ENCODE assay signal across 25 cellular contexts in genomic region chr19:46727757-46728156, GRCh38. TPM values are rescaled to one million over a fixed set of nuclear protein-coding genes. Genes with fewer than 3 reads are reported as not detected.
A peak's percentile ranks its signal among the peaks of the same experiment; 100 is the strongest.
DNase-seq lines count a peak whose midpoint lies in the region; ATAC-seq, FAIRE-seq and TF ChIP-seq lines count a peak whose summit lies in the region.
"Had no signal": no experiment of that assay in that cellular context is flagged by ENCODE, and none has a peak within 500 bp of the region (broad histone marks: within the 10 kb centered on the region; RNA-seq: fewer than 3 reads in every experiment).

No MANE protein-coding gene starts in this region.

- H3K4me1 ChIP-seq in breast epithelium: no peaks in the 10 kb centered on the region
- H3K4me1 ChIP-seq in astrocyte (ENCODE audit: insufficient read depth, low read length): peaks cover 31% of the 10 kb centered on the region
- peaks cover 12% of the 10 kb centered on the region for H3K4me1 ChIP-seq in muscle layer of colon (ENCODE audit: insufficient read depth, low read length)
- H3K4me1 ChIP-seq in upper lobe of left lung: peaks cover 36 to 62% (median 40%) of the 10 kb centered on the region in 4 donors
- no peaks in the 10 kb centered on the region for H3K4me1 ChIP-seq in foreskin keratinocyte
- H3K4me1 ChIP-seq: body of pancreas, pancreas had no signal

- 81 to 83% methylated on average over 8 to 11 of the region's 11 CpGs for WGBS in upper lobe of left lung, 2 donors

- peak overlapping the region; percentile 8 to 19 for H3K27ac ChIP-seq in breast epithelium
- no peak overlapping the region for H3K27ac ChIP-seq in astrocyte (ENCODE audit: low read depth, low read length)
- H3K27ac ChIP-seq in muscle layer of colon (ENCODE audit: low read depth, low read length): peak overlapping the region; percentile 2
- peak overlapping the region in 3 of 4 donors; percentile 23 to 69 (median 57) for H3K27ac ChIP-seq in upper lobe of left lung
- H3K27ac ChIP-seq in foreskin keratinocyte: no peak overlapping the region
- H3K27ac ChIP-seq: body of pancreas, hepatocyte, pancreas had no signal

- H3K9me3 Mint-ChIP-seq in MCF 10A (ENCODE audit: unreplicated experiment) (no peaks in the 10 kb centered on the region), astrocyte (ENCODE audit: unreplicated experiment) (no peaks in the 10 kb centered on the region), osteocyte (ENCODE audit: unreplicated experiment) (no peaks in the 10 kb centered on the region)
- H3K9me3 Mint-ChIP-seq: activated T-cell treated with anti-CD3 and anti-CD28 coated beads, Interleukin-2, amount 50 U/mL, for 4 hours; IgD-negative memory B cell; type B pancreatic cell had no signal

- no peak for TF ChIP-seq EP300 in upper lobe of left lung (IDR thresholded peaks at IDR 0.05)

- no peak overlapping the region for H3K4me2 ChIP-seq in astrocyte (ENCODE audit: low read length)
- H3K4me2 ChIP-seq: hepatocyte had no signal

- H3K4me3 Mint-ChIP-seq in MCF 10A (ENCODE audit: unreplicated experiment) (no peak overlapping the region), astrocyte (ENCODE audit: unreplicated experiment) (no peak overlapping the region), osteocyte (ENCODE audit: unreplicated experiment) (no peak overlapping the region)
- H3K4me3 Mint-ChIP-seq: activated naive CD8-positive, alpha-beta T cell; activated T-cell treated with anti-CD3 and anti-CD28 coated beads, Interleukin-2, amount 50 U/mL, for 4 hours; type B pancreatic cell had no signal

- H3K9ac ChIP-seq in astrocyte (ENCODE audit: low read length): no peak overlapping the region
- H3K9ac ChIP-seq in muscle layer of colon (ENCODE audit: low read length): no peak overlapping the region

- peaks cover 61% of the 10 kb centered on the region for H3K79me2 ChIP-seq in astrocyte (ENCODE audit: insufficient read depth, low read length)

- TF ChIP-seq CTCF in breast epithelium (IDR thresholded peaks at IDR 0.05): no peak
- no peak for TF ChIP-seq CTCF in MCF 10A (IDR thresholded peaks at IDR 0.05; ENCODE audit: unreplicated experiment)
- no peak for TF ChIP-seq CTCF in astrocyte (IDR thresholded peaks at IDR 0.05; ENCODE audit: insufficient read depth, low read depth, low read length)
- TF ChIP-seq CTCF in upper lobe of left lung (IDR thresholded peaks at IDR 0.05): no peak
- TF ChIP-seq CTCF in foreskin keratinocyte (conservative IDR thresholded peaks at IDR 0.05): no peak
- no peak for TF ChIP-seq CTCF in osteocyte (IDR thresholded peaks at IDR 0.05)

- H3K4me1 Mint-ChIP-seq in MCF 10A (ENCODE audit: insufficient read depth, unreplicated experiment) (peaks cover 10% of the 10 kb centered on the region), astrocyte (ENCODE audit: low read depth, unreplicated experiment) (peaks cover 45% of the 10 kb centered on the region), osteocyte (ENCODE audit: unreplicated experiment) (peaks cover 27% of the 10 kb centered on the region)

- DNase-seq in breast epithelium (ENCODE audit: low spot score in 2 of 2): no peak
- DNase-seq in MCF 10A (ENCODE audit: unreplicated experiment): no peak
- no peak for DNase-seq in astrocyte (ENCODE audit: low read depth)
- no peak for DNase-seq in upper lobe of left lung
- no peak for DNase-seq in foreskin keratinocyte
- DNase-seq in osteocyte (ENCODE audit: extremely low spot score, unreplicated experiment): no peak
- DNase-seq: activated T-cell treated with anti-CD3 and anti-CD28 coated beads, Interleukin-2, amount 50 U/mL, for 4 hours; body of pancreas; mammary epithelial cell; MG63; NCI-H1436 treated with DMSO at 0.1 percent for 48 hours; NCI-H510A treated with DMSO at 0.1 percent for 48 hours; NK-92 treated with Interleukin-12 subunit alpha and Interleukin-12 subunit beta, amount 100 ng/mL, for 24 hours; stimulated activated CD4-positive, alpha-beta T cell treated with anti-CD3 and anti-CD28 coated beads, Interleukin-2, amount 100 ng/mL, for 24 hours; stimulated activated naive CD4-positive, alpha-beta T cell had no signal

- no peak overlapping the region for H3K4me3 ChIP-seq in breast epithelium
- H3K4me3 ChIP-seq in astrocyte (ENCODE audit: insufficient read depth, low read depth, low read length): no peak overlapping the region
- H3K4me3 ChIP-seq in muscle layer of colon (ENCODE audit: low read depth in 1 of 2, low read length in 2 of 2): no peak overlapping the region
- no peak overlapping the region for H3K4me3 ChIP-seq in upper lobe of left lung
- H3K4me3 ChIP-seq: body of pancreas, coronary artery, hepatocyte, MG63, pancreas had no signal

- H2AFZ ChIP-seq in astrocyte (ENCODE audit: low read depth, low read length): no peak overlapping the region
- H2AFZ ChIP-seq: hepatocyte had no signal

- H3K27me3 Mint-ChIP-seq in MCF 10A (ENCODE audit: insufficient read depth, unreplicated experiment): no peaks in the 10 kb centered on the region
- no peaks in the 10 kb centered on the region for H3K27me3 Mint-ChIP-seq in astrocyte (ENCODE audit: low read depth, unreplicated experiment)
- no peaks in the 10 kb centered on the region for H3K27me3 Mint-ChIP-seq in osteocyte (ENCODE audit: unreplicated experiment)
- H3K27me3 Mint-ChIP-seq: activated naive CD8-positive, alpha-beta T cell; IgD-negative memory B cell; type B pancreatic cell had no signal

- POLR2A ChIA-PET in MCF 10A (lab: Yijun Ruan, JAX): no interaction called here

- H3K9me3 ChIP-seq in breast epithelium (no peaks in the 10 kb centered on the region), astrocyte (ENCODE audit: insufficient read depth, low read depth, low read length) (no peaks in the 10 kb centered on the region), muscle layer of colon (ENCODE audit: low read length) (no peaks in the 10 kb centered on the region), upper lobe of left lung (no peaks in the 10 kb centered on the region)
- H3K9me3 ChIP-seq: body of pancreas, MG63, pancreas had no signal

- no peak overlapping the region for H3K27ac Mint-ChIP-seq in MCF 10A (ENCODE audit: low read depth, unreplicated experiment)
- peak overlapping the region; percentile 5 for H3K27ac Mint-ChIP-seq in astrocyte (ENCODE audit: unreplicated experiment)
- no peak overlapping the region for H3K27ac Mint-ChIP-seq in osteocyte (ENCODE audit: unreplicated experiment)
- H3K27ac Mint-ChIP-seq: activated naive CD8-positive, alpha-beta T cell; type B pancreatic cell had no signal

- FAIRE-seq in astrocyte (lab: Jason Lieb, UNC): no peak
- FAIRE-seq: endometrium, GM18507, pancreas had no signal

- H4K20me1 ChIP-seq in astrocyte (ENCODE audit: insufficient read depth, low read length): peaks cover 80% of the 10 kb centered on the region

- TF ChIP-seq POLR2A in breast epithelium (IDR thresholded peaks at IDR 0.05) (no peak), upper lobe of left lung (IDR thresholded peaks at IDR 0.05) (no peak)

- H3K27me3 ChIP-seq in breast epithelium (no peaks in the 10 kb centered on the region), astrocyte (ENCODE audit: insufficient read depth, low read length) (no peaks in the 10 kb centered on the region), muscle layer of colon (ENCODE audit: control insufficient read depth in 1 of 2, insufficient read depth in 2 of 2, low read length in 2 of 2) (no peaks in the 10 kb centered on the region), upper lobe of left lung (no peaks in the 10 kb centered on the region), foreskin keratinocyte (no peaks in the 10 kb centered on the region)
- H3K27me3 ChIP-seq: body of pancreas, hepatocyte, MG63, pancreas had no signal

- no TSS peak for BruUV-seq in MCF 10A (replicated peaks; lab: Mats Ljungman, UMichigan)

- CTCF ChIA-PET in MCF 10A (lab: Yijun Ruan, JAX): interaction anchor here (0.7 to 3.9 kb wide), 16 partner anchors 8 to 645 kb away, joined by 3 to 19 read pairs (median 5); no protein-coding TSS in a partner anchor

- H3K36me3 ChIP-seq in breast epithelium: peaks cover 4% of the 10 kb centered on the region
- peaks cover 26% of the 10 kb centered on the region for H3K36me3 ChIP-seq in astrocyte (ENCODE audit: insufficient read depth, low read length)
- peaks cover 76% of the 10 kb centered on the region for H3K36me3 ChIP-seq in muscle layer of colon (ENCODE audit: insufficient read depth, low read length)
- peaks cover 46 to 100% (median 83%) of the 10 kb centered on the region in 4 donors for H3K36me3 ChIP-seq in upper lobe of left lung

- ATAC-seq in upper lobe of left lung (ENCODE audit: low FRiP score in 2 of 2) (no peak), foreskin keratinocyte (no peak), GM18858 (IDR thresholded peaks at IDR 0.05; ENCODE audit: unreplicated experiment) (no peak)
- ATAC-seq: activated T-cell treated with anti-CD3 and anti-CD28 coated beads, Interleukin-2, amount 50 U/mL, for 4 hours had no signal

- peaks cover 62% of the 10 kb centered on the region for H3K36me3 Mint-ChIP-seq in MCF 10A (ENCODE audit: insufficient read depth, unreplicated experiment)
- peaks cover 22% of the 10 kb centered on the region for H3K36me3 Mint-ChIP-seq in astrocyte (ENCODE audit: low read depth, unreplicated experiment)
- peaks cover 31% of the 10 kb centered on the region for H3K36me3 Mint-ChIP-seq in osteocyte (ENCODE audit: unreplicated experiment)
- H3K36me3 Mint-ChIP-seq: activated naive CD8-positive, alpha-beta T cell had no signal

- intact Hi-C loops in breast epithelium (cut with DNase I; ENCODE audit: low total_unique reads) (no loop called here), MCF 10A (cut with micrococcal nuclease) (no loop called here)

RNA-seq across cellular contexts. Expression of gene PRKD2, which starts 10.8 kb away (rescaled TPM):
- total RNA-seq in breast epithelium (10 to 100 TPM; 13.1 to 36.7 (median 25.5) TPM), MCF 10A (2022) (30.4 and 35.9 TPM in 2 replicates), astrocyte (45.8 and 54.6 TPM in 2 replicates), upper lobe of left lung (10 to 100 TPM; 25.2 to 65.4 (median 50.3) TPM), foreskin keratinocyte (40.8 and 44.6 TPM in 2 replicates), osteocyte (41.9 and 43.9 TPM in 2 replicates)
- polyA plus RNA-seq in foreskin keratinocyte: 47.2 and 50.4 TPM in 2 replicates

RNA-seq across cellular contexts. Expression of gene FKRP, which starts 18.1 kb away (rescaled TPM):
- total RNA-seq in breast epithelium (10 to 100 TPM; 11.4 to 23.1 (median 12.1) TPM), MCF 10A (2022) (21.2 and 23.9 TPM in 2 replicates), astrocyte (25.1 and 28.1 TPM in 2 replicates), upper lobe of left lung (10 to 100 TPM; 16.6 to 26.2 (median 19.3) TPM), foreskin keratinocyte (11.9 and 14.8 TPM in 2 replicates), osteocyte (34.0 and 37.7 TPM in 2 replicates)
- polyA plus RNA-seq in foreskin keratinocyte: 9.9 and 10.0 TPM in 2 replicates

RNA-seq across cellular contexts. Expression of gene STRN4, which starts 18.5 kb away (rescaled TPM):
- total RNA-seq in breast epithelium (10 to 100 TPM; 45.0 to 57.0 (median 53.7) TPM), MCF 10A (2022) (90.1 and 92.3 TPM in 2 replicates), astrocyte (75.0 and 80.8 TPM in 2 replicates), upper lobe of left lung (100 to 1,000 TPM in 2 of 6 donors, 10 to 100 TPM in 4; 59.8 to 168 (median 83.7) TPM), foreskin keratinocyte (66.6 and 68.4 TPM in 2 replicates), osteocyte (87.1 and 93.5 TPM in 2 replicates)
- polyA plus RNA-seq in foreskin keratinocyte: 58.0 and 58.2 TPM in 2 replicates

Comparison
In these comparisons a context has a peak if more than half of its experiments do, and no peak if none do; other contexts are left out.
1. H3K27ac ChIP-seq: peak in breast epithelium (2 of 2), muscle layer of colon (single experiment) and upper lobe of left lung (3 of 4); none in astrocyte (single experiment) and foreskin keratinocyte (single experiment).